In genomic region chr22:18068381-18068988, GRCh38 we compare ENCODE assay signal across 2 cellular contexts.
A peak's percentile ranks its signal among the peaks of the same experiment; 100 is the strongest.
TF ChIP-seq lines count a peak whose summit lies in the region.

No MANE protein-coding gene starts in this region.

TF ChIP-seq in H1, 55 proteins besides CTCF, POLR2A, EP300 and RAD21:
- TF ChIP-seq SAP30 (IDR thresholded peaks at IDR 0.05; ENCODE audit: insufficient read depth, insufficient replicate concordance, low read length) (no peak), SRF (IDR thresholded peaks at IDR 0.05; ENCODE audit: low read depth, low read length) (peak; percentile 70)
TF ChIP-seq in H1: peak in this region for 1.

TF ChIP-seq in HEK293T, 16 proteins besides CTCF, POLR2A, EP300 and RAD21:
- TF ChIP-seq TARDBP (IDR thresholded peaks at IDR 0.05) (no peak), HDGF (IDR thresholded peaks at IDR 0.05; ENCODE audit: borderline replicate concordance) (no peak), FOXK2 (IDR thresholded peaks at IDR 0.05) (no peak), NFRKB (IDR thresholded peaks at IDR 0.05) (no peak)
